2 cellular contexts compared by ENCODE assay signal in genomic region chr14:104085032-104085888, GRCh38.
TF ChIP-seq lines count a peak whose summit lies in the region.

TSS of gene ASPG (plus strand) at chr14:104085700. CDS start at chr14:104085771, 71 bp downstream.

TF ChIP-seq in liver, 16 proteins besides CTCF, POLR2A, EP300 and RAD21:
- TF ChIP-seq TAF1 (conservative IDR thresholded peaks at IDR 0.05) (no peak), YY1 (IDR thresholded peaks at IDR 0.05) (no peak)

TF ChIP-seq in HepG2, 621 proteins besides CTCF, POLR2A, EP300 and RAD21:
- TF ChIP-seq ETV5 (CRISPR knock-in tag; IDR thresholded peaks at IDR 0.05; ENCODE audit: borderline replicate concordance) (no peak), DDIT3 (CRISPR knock-in tag; IDR thresholded peaks at IDR 0.05) (no peak), TRAFD1 (CRISPR knock-in tag; IDR thresholded peaks at IDR 0.05; ENCODE audit: borderline replicate concordance) (no peak), TMF1 (CRISPR knock-in tag; IDR thresholded peaks at IDR 0.05; ENCODE audit: low read depth) (no peak), ZNF335 (CRISPR knock-in tag; IDR thresholded peaks at IDR 0.05) (no peak)
